ENCODE assay signal across 21 cellular contexts in the genomic region with DNA sequence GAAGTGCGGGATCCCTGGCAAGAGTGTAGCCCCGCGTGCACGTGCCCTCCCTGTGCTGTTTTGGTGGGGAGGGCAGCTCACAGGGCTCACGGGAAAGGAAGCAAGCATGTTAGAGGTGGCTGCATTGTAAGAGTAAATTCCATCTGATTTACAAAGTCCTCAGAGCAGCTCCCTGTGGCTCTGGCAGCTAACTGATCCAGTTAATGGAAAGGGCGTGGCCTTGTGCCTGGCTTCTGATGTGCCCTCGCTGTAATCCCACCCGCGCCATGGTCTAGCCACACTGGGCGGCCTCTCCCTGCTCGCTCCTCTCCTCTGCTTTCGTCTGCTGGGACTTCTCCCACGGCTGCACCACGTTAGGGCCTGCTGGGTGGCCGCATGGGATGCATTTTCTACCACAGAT.
"Had no signal": no experiment of that assay in that cellular context is flagged by ENCODE, and none has a peak within 500 bp of the region (broad histone marks: within the 10 kb centered on the region; RNA-seq: fewer than 3 reads in every experiment).

No MANE protein-coding gene starts in this region.

- H3K9me3 ChIP-seq: heart right ventricle, left lung, neutrophil, ovary, psoas muscle, right atrium auricular region, upper lobe of left lung had no signal

- H3K27ac ChIP-seq: epithelial cell of prostate, heart right ventricle, left lung, neutrophil, ovary, psoas muscle, right atrium auricular region, upper lobe of left lung had no signal

- H3K27ac Mint-ChIP-seq: activated naive CD4-positive, alpha-beta T cell treated with anti-CD3 and anti-CD28 coated beads for 36 hours; activated naive CD8-positive, alpha-beta T cell treated with anti-CD3 and anti-CD28 coated beads, Interleukin-2, amount 10 ng/mL, durations not matched to agents 7 days and 5 days; activated T-helper 2 cell treated with anti-CD3 and anti-CD28 coated beads, Interferon-gamma antibody, Interleukin-2, Interleukin-4, amounts not matched to agents 10 μg/mL and 5 μg/mL and 100 μg/mL, durations not matched to agents 14 hours and 24 hours and 36 hours; natural killer cell; T-helper 2 cell treated with Interferon-gamma antibody and Interleukin-4, amounts not matched to agents 5 μg/mL and 100 μg/mL, for 36 hours had no signal

- H3K4me3 ChIP-seq: heart right ventricle, left lung, ovary, psoas muscle, right atrium auricular region, upper lobe of left lung had no signal

- H3K27me3 ChIP-seq: left lung, neutrophil, ovary, right atrium auricular region, upper lobe of left lung had no signal

- H3K27me3 Mint-ChIP-seq: activated T-cell treated with anti-CD3 and anti-CD28 coated beads, Interleukin-2, amount 50 U/mL, for 24 hours had no signal

- ATAC-seq: heart right ventricle; left lung; natural killer cell; psoas muscle; stimulated activated naive CD8-positive, alpha-beta T cell treated with anti-CD3 and anti-CD28 coated beads, Interleukin-15, Interleukin-2, amounts not matched to agents 100 U/mL and 50 U/mL, for 24 hours had no signal

- H3K4me1 Mint-ChIP-seq: natural killer cell had no signal

- H3K4me1 ChIP-seq: heart right ventricle, left lung, psoas muscle, right atrium auricular region had no signal

- H3K9me3 Mint-ChIP-seq: activated naive CD4-positive, alpha-beta T cell treated with anti-CD3 and anti-CD28 coated beads for 36 hours; activated naive CD8-positive, alpha-beta T cell treated with anti-CD3 and anti-CD28 coated beads, Interleukin-2, amount 10 ng/mL, durations not matched to agents 7 days and 5 days; activated T-cell treated with anti-CD3 and anti-CD28 coated beads, Interleukin-2, amount 50 U/mL, for 24 hours; activated T-helper 2 cell treated with anti-CD3 and anti-CD28 coated beads, Interferon-gamma antibody, Interleukin-2, Interleukin-4, amounts not matched to agents 10 μg/mL and 5 μg/mL and 100 μg/mL, durations not matched to agents 14 hours and 24 hours and 36 hours; natural killer cell; T-helper 2 cell treated with Interferon-gamma antibody and Interleukin-4, amounts not matched to agents 5 μg/mL and 100 μg/mL, for 36 hours had no signal

- DNase-seq: activated naive CD4-positive, alpha-beta T cell treated with anti-CD3 and anti-CD28 coated beads for 36 hours; activated naive CD8-positive, alpha-beta T cell treated with anti-CD3 and anti-CD28 coated beads, Interleukin-2, amount 10 ng/mL, durations not matched to agents 7 days and 5 days; activated T-cell treated with anti-CD3 and anti-CD28 coated beads, Interleukin-2, amount 50 U/mL, for 24 hours; amniotic stem cell; cerebellar nuclear complex; cortex of kidney; heart right ventricle; kidney glomerular epithelial cell; left lung; midbrain; natural killer cell; ovary; psoas muscle; stimulated activated CD4-positive, alpha-beta T cell treated with anti-CD3 and anti-CD28 coated beads, Interleukin-4, amount 100 ng/mL, for 4 hours; stimulated activated naive CD8-positive, alpha-beta T cell treated with anti-CD3 and anti-CD28 coated beads, Interleukin-15, Interleukin-2, amounts not matched to agents 100 U/mL and 50 U/mL, for 24 hours; upper lobe of left lung had no signal

- H3K36me3 ChIP-seq: heart right ventricle, left lung, neutrophil, ovary, right atrium auricular region, upper lobe of left lung had no signal

- H3K4me3 Mint-ChIP-seq: activated naive CD4-positive, alpha-beta T cell treated with anti-CD3 and anti-CD28 coated beads for 36 hours; activated naive CD8-positive, alpha-beta T cell treated with anti-CD3 and anti-CD28 coated beads, Interleukin-2, amount 10 ng/mL, durations not matched to agents 7 days and 5 days; activated T-cell treated with anti-CD3 and anti-CD28 coated beads, Interleukin-2, amount 50 U/mL, for 24 hours; natural killer cell; T-helper 2 cell treated with Interferon-gamma antibody and Interleukin-4, amounts not matched to agents 5 μg/mL and 100 μg/mL, for 36 hours had no signal

- H3K36me3 Mint-ChIP-seq: activated naive CD8-positive, alpha-beta T cell treated with anti-CD3 and anti-CD28 coated beads, Interleukin-2, amount 10 ng/mL, durations not matched to agents 7 days and 5 days; natural killer cell had no signal
